ENCODE assay signal across 19 cellular contexts in genomic region chr1:218298398-218298797, GRCh38. TPM values are rescaled to one million over a fixed set of nuclear protein-coding genes. Genes with fewer than 3 reads are reported as not detected.
"Had no signal": no experiment of that assay in that cellular context is flagged by ENCODE, and none has a peak within 500 bp of the region (broad histone marks: within the 10 kb centered on the region; RNA-seq: fewer than 3 reads in every experiment).

No MANE protein-coding gene starts in this region.

- H3K9me3 ChIP-seq: adrenal gland, esophagus squamous epithelium, ovary, thoracic aorta, upper lobe of right lung had no signal

- H3K4me3 ChIP-seq: adrenal gland, cardiac muscle cell, esophagus squamous epithelium, ovary, thoracic aorta, upper lobe of right lung had no signal

- H3K27ac ChIP-seq: adrenal gland, cardiac muscle cell, esophagus squamous epithelium, ovary, thoracic aorta, upper lobe of right lung had no signal

- H3K27me3 Mint-ChIP-seq: activated CD8-positive, alpha-beta T cell treated with anti-CD3 and anti-CD28 coated beads for 36 hours; activated naive CD4-positive, alpha-beta T cell treated with anti-CD3 and anti-CD28 coated beads, Interleukin-2, amount 50 U/mL, for 24 hours had no signal

- H3K4me1 ChIP-seq: esophagus squamous epithelium, upper lobe of right lung had no signal

- H3K27ac Mint-ChIP-seq: activated CD8-positive, alpha-beta T cell treated with anti-CD3 and anti-CD28 coated beads for 36 hours; activated naive CD4-positive, alpha-beta T cell treated with anti-CD3 and anti-CD28 coated beads, Interleukin-2, amount 50 U/mL, for 24 hours; nephron progenitor cell; stimulated activated effector memory CD8-positive, alpha-beta T cell treated with anti-CD3 and anti-CD28 coated beads, Interleukin-12 subunit alpha, Interleukin-12 subunit beta, amount 100 ng/mL, for 72 hours; T-helper 1 cell treated with Interleukin-12 subunit alpha and Interleukin-12 subunit beta and Interleukin-4 antibody, amounts not matched to agents 30 μg/mL and 1 μg/mL, for 36 hours had no signal

- H3K36me3 ChIP-seq: adrenal gland, cardiac muscle cell, ovary, thoracic aorta had no signal

- ATAC-seq: activated CD8-positive, alpha-beta T cell treated with anti-CD3 and anti-CD28 coated beads for 36 hours; activated T-cell treated with anti-CD3 and anti-CD28 coated beads, Interleukin-2, amount 50 U/mL, for 4 hours; left ventricle myocardium superior; sciatic nerve; stimulated activated effector memory CD8-positive, alpha-beta T cell treated with anti-CD3 and anti-CD28 coated beads, Interleukin-12 subunit alpha, Interleukin-12 subunit beta, amount 100 ng/mL, for 72 hours; upper lobe of right lung had no signal

- DNase-seq: activated CD4-positive, alpha-beta T cell treated with anti-CD3 and anti-CD28 coated beads for 4 hours; activated CD8-positive, alpha-beta T cell treated with anti-CD3 and anti-CD28 coated beads for 36 hours; activated effector memory CD4-positive, alpha-beta T cell treated with anti-CD3 and anti-CD28 coated beads, Interleukin-2, amount 50 U/mL, for 16 hours; activated T-cell treated with anti-CD3 and anti-CD28 coated beads, Interleukin-2, amount 50 U/mL, for 4 hours; adrenal gland; esophagus squamous epithelium; hippocampal formation; left ventricle myocardium superior; mesenchymal stem cell; nephron progenitor cell; ovary; stimulated activated CD4-positive, alpha-beta T cell treated with anti-CD3 and anti-CD28 coated beads, Interleukin-2, amount 100 ng/mL, for 24 hours; upper lobe of right lung had no signal

- H3K4me3 Mint-ChIP-seq: activated CD8-positive, alpha-beta T cell treated with anti-CD3 and anti-CD28 coated beads for 36 hours; activated naive CD4-positive, alpha-beta T cell treated with anti-CD3 and anti-CD28 coated beads, Interleukin-2, amount 50 U/mL, for 24 hours; activated T-cell treated with anti-CD3 and anti-CD28 coated beads, Interleukin-2, amount 50 U/mL, for 4 hours; nephron progenitor cell; stimulated activated effector memory CD8-positive, alpha-beta T cell treated with anti-CD3 and anti-CD28 coated beads, Interleukin-12 subunit alpha, Interleukin-12 subunit beta, amount 100 ng/mL, for 72 hours; T-helper 1 cell treated with Interleukin-12 subunit alpha and Interleukin-12 subunit beta and Interleukin-4 antibody, amounts not matched to agents 30 μg/mL and 1 μg/mL, for 36 hours had no signal

- H3K9me3 Mint-ChIP-seq: activated CD8-positive, alpha-beta T cell treated with anti-CD3 and anti-CD28 coated beads for 36 hours; activated naive CD4-positive, alpha-beta T cell treated with anti-CD3 and anti-CD28 coated beads, Interleukin-2, amount 50 U/mL, for 24 hours; activated T-cell treated with anti-CD3 and anti-CD28 coated beads, Interleukin-2, amount 50 U/mL, for 4 hours; nephron progenitor cell; stimulated activated effector memory CD8-positive, alpha-beta T cell treated with anti-CD3 and anti-CD28 coated beads, Interleukin-12 subunit alpha, Interleukin-12 subunit beta, amount 100 ng/mL, for 72 hours; T-helper 1 cell treated with Interleukin-12 subunit alpha and Interleukin-12 subunit beta and Interleukin-4 antibody, amounts not matched to agents 30 μg/mL and 1 μg/mL, for 36 hours had no signal

- H3K27me3 ChIP-seq: adrenal gland, cardiac muscle cell, esophagus squamous epithelium, ovary, upper lobe of right lung had no signal

RNA-seq across cellular contexts. Expression of gene TGFB2, which starts 46.7 kb away (rescaled TPM):
- total RNA-seq: activated CD8-positive, alpha-beta T cell treated with anti-CD3 and anti-CD28 coated beads for 36 hours; activated T-cell treated with anti-CD3 and anti-CD28 coated beads, Interleukin-2, amount 50 U/mL, for 4 hours had no signal
